19 cellular contexts compared by ENCODE assay signal in the genomic region with DNA sequence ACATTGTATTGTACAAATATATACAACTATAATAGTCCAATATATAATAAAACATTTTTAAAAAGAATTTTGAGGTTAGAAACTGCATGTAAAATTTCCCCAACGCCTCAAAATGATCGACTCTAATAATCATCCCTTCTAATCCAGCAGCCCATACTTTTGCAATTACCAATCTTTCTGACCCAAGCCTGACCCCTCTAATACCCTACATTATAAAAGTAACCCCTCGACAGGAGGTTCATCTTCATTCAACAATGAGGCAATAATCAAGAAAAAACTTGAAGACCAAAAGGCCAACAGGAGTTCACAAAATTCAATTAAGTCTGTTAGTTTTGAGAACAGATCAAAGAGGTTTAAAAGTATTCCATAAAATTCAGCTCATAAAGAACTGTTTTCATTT.
"Had no signal": no experiment of that assay in that cellular context is flagged by ENCODE, and none has a peak within 500 bp of the region (broad histone marks: within the 10 kb centered on the region; RNA-seq: fewer than 3 reads in every experiment).

No MANE protein-coding gene starts in this region.

- H3K9me3 Mint-ChIP-seq: activated CD4-positive, alpha-beta T cell treated with anti-CD3 and anti-CD28 coated beads, Interleukin-2, amount 10 ng/mL, durations not matched to agents 24 days and 14 days had no signal

- H3K36me3 ChIP-seq: tibial nerve, uterus had no signal

- H3K4me1 ChIP-seq: uterus had no signal

- H3K36me3 Mint-ChIP-seq: activated naive CD8-positive, alpha-beta T cell; naive thymus-derived CD4-positive, alpha-beta T cell; stimulated activated naive B cell treated with anti-CD40 and anti-IgM and Interleukin-4, amounts not matched to agents 10 μg/mL and 1 μg/mL and 100 μg/mL, for 72 hours had no signal

- H3K4me1 Mint-ChIP-seq: activated CD4-positive, alpha-beta T cell treated with anti-CD3 and anti-CD28 coated beads, Interleukin-2, amount 10 ng/mL, durations not matched to agents 24 days and 14 days; naive thymus-derived CD4-positive, alpha-beta T cell; T-helper 17 cell had no signal

- H3K9me3 ChIP-seq: uterus had no signal

- H3K27ac Mint-ChIP-seq: activated CD4-positive, alpha-beta T cell treated with anti-CD3 and anti-CD28 coated beads, Interleukin-2, amount 10 ng/mL, durations not matched to agents 24 days and 14 days; activated naive CD8-positive, alpha-beta T cell; activated T-cell treated with anti-CD3 and anti-CD28 coated beads, Interleukin-2, amount 50 U/mL, for 72 hours; dendritic cell treated with granulocyte-macrophage colony-stimulating factor and Interleukin-4, amounts not matched to agents 40 ng/mL and 50 ng/mL, for 4 days; naive thymus-derived CD4-positive, alpha-beta T cell; stimulated activated naive B cell treated with anti-CD40 and anti-IgM and Interleukin-4, amounts not matched to agents 10 μg/mL and 1 μg/mL and 100 μg/mL, for 72 hours; T-helper 17 cell; WTC11 had no signal

- H3K27me3 ChIP-seq: tibial nerve, uterus had no signal

- ATAC-seq: activated T-cell treated with anti-CD3 and anti-CD28 coated beads, Interleukin-2, amount 50 U/mL, for 72 hours; naive thymus-derived CD4-positive, alpha-beta T cell; stimulated activated naive B cell treated with anti-CD40 and anti-IgM and Interleukin-4, amounts not matched to agents 10 μg/mL and 1 μg/mL and 100 μg/mL, for 72 hours; T-helper 17 cell; WTC11 had no signal

- FAIRE-seq: frontal cortex had no signal

- H3K27ac ChIP-seq: tibial nerve had no signal

- H3K4me3 ChIP-seq: tibial nerve, uterus had no signal

- H3K4me3 Mint-ChIP-seq: activated CD4-positive, alpha-beta T cell treated with anti-CD3 and anti-CD28 coated beads, Interleukin-2, amount 10 ng/mL, durations not matched to agents 24 days and 14 days; activated naive CD8-positive, alpha-beta T cell; activated T-cell treated with anti-CD3 and anti-CD28 coated beads, Interleukin-2, amount 50 U/mL, for 72 hours; dendritic cell treated with granulocyte-macrophage colony-stimulating factor and Interleukin-4, amounts not matched to agents 40 ng/mL and 50 ng/mL, for 4 days; naive thymus-derived CD4-positive, alpha-beta T cell; stimulated activated naive B cell treated with anti-CD40 and anti-IgM and Interleukin-4, amounts not matched to agents 10 μg/mL and 1 μg/mL and 100 μg/mL, for 72 hours; T-helper 17 cell; WTC11 had no signal

- H3K27me3 Mint-ChIP-seq: activated CD4-positive, alpha-beta T cell treated with anti-CD3 and anti-CD28 coated beads, Interleukin-2, amount 10 ng/mL, durations not matched to agents 24 days and 14 days; activated naive CD8-positive, alpha-beta T cell; dendritic cell treated with granulocyte-macrophage colony-stimulating factor and Interleukin-4, amounts not matched to agents 40 ng/mL and 50 ng/mL, for 4 days; naive thymus-derived CD4-positive, alpha-beta T cell; stimulated activated naive B cell treated with anti-CD40 and anti-IgM and Interleukin-4, amounts not matched to agents 10 μg/mL and 1 μg/mL and 100 μg/mL, for 72 hours; T-helper 17 cell had no signal

- DNase-seq: activated CD4-positive, alpha-beta T cell treated with anti-CD3 and anti-CD28 coated beads, Interleukin-2, amount 10 ng/mL, durations not matched to agents 24 days and 14 days; activated CD8-positive, alpha-beta memory T cell treated with anti-CD3 and anti-CD28 coated beads, Interleukin-2, amount 50 U/mL, for 48 hours; activated gamma-delta T cell; activated T-cell treated with anti-CD3 and anti-CD28 coated beads, Interleukin-2, amount 50 U/mL, for 72 hours; amniotic stem cell; cerebellar nuclear complex; effector memory CD4-positive, alpha-beta T cell; head of caudate nucleus; islet precursor cell; naive thymus-derived CD4-positive, alpha-beta T cell; stimulated activated CD4-positive, alpha-beta T cell treated with anti-CD3 and anti-CD28 coated beads, Interleukin-2, amount 100 ng/mL, for 48 hours; stimulated activated naive B cell treated with anti-CD40 and anti-IgM and Interleukin-4, amounts not matched to agents 10 μg/mL and 1 μg/mL and 100 μg/mL, for 72 hours; T-helper 17 cell; uterus had no signal
